Comparison of ENCODE assay signal across 8 cellular contexts in the genomic region with DNA sequence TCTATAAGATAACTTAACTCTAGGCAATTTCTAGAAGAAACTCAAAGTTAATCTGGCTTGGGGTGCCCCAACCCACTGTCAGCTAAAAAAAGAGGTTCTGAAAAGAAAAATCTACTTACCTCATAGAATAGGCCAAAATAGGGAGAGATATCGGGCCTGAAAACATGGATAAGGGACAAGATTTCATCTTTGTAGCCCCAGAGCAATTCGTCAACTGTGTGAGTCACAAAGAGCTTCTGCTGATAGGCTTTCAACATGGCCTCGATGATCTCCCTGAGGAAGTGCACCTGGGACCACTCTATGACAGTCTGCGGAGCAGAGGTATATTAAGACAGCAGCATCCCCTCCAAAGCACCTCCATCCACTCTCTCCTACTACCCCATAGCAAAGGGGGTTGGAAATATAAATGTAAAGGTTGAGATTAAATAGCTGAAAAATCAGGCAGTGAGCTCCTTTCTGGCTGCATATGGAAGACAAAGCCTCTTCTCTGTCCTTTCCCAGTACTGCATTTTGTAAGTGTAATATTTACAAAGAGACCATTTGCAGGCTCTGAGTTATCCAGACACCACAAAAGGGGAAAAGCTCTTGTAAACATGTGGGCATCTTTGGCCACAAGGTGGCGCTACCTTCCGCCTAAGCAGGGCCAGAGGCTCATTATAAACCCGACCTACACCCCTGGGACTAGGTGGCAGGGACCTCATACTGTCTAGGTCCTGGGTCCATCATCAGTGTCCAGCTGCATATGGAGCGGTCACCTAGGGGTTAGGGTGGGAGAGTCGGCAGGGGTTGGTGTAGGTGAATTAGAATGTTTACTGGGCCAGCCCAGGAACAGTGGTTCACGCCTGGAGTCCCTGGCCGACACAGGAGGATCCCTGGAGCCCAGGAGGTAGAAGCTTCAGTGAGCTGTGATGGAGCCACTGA. TPM values are rescaled to one million over a fixed set of nuclear protein-coding genes. Genes with fewer than 3 reads are reported as not detected.
DNase-seq lines count a peak whose midpoint lies in the region; ATAC-seq, FAIRE-seq and TF ChIP-seq lines count a peak whose summit lies in the region.

No MANE protein-coding gene starts in this region.

- intact Hi-C loops in mammary epithelial cell (cut with micrococcal nuclease), result loop anchor here (1.0 to 2.0 kb wide), 6 partner anchors 33 to 326 kb away; partner anchors contain the start of genes SCARB2 and STBD1

- DNase-seq in ACHN, result peak; percentile 72
- DNase-seq in NCI-H2196 treated with DMSO at 0.1 percent for 48 hours (lab: John Stamatoyannopoulos, UW; ENCODE audit: unreplicated experiment), result peak; percentile 38
- peak; percentile 87 for DNase-seq in WERI-Rb-1
- peak; percentile 62 for DNase-seq in mammary epithelial cell
- DNase-seq in keratinocyte (ENCODE audit: low read depth, low spot score), result peak; percentile 36
- DNase-seq in stimulated activated CD4-positive, alpha-beta T cell treated with anti-CD3 and anti-CD28 coated beads, Interleukin-1b, Interleukin-23, amount 100 ng/mL, for 24 hours (ENCODE audit: low read depth in 4 of 4, low spot score in 1 of 4), result peak; percentile 72 to 79 (median 76)

- no peaks in the 10 kb centered on the region for H4K20me1 ChIP-seq in mammary epithelial cell (ENCODE audit: insufficient read depth, low read length)
- H4K20me1 ChIP-seq in keratinocyte (ENCODE audit: control insufficient read depth, extremely low read depth, insufficient read depth, low read length), result no peaks in the 10 kb centered on the region

- H3K36me3 ChIP-seq in WERI-Rb-1 (peaks cover 88% of the 10 kb centered on the region), mammary epithelial cell (ENCODE audit: insufficient read depth, low read length) (peaks cover 6% of the 10 kb centered on the region), keratinocyte (ENCODE audit: control insufficient read depth in 2 of 2, extremely low read depth in 1 of 2, insufficient read depth in 2 of 2, low read length in 2 of 2) (peaks cover 2 to 4% of the 10 kb centered on the region in 2 experiments)

- WGBS in mammary epithelial cell (ENCODE audit: low coverage, missing lambda C conversion rate), result 47% methylated on average over 11 of the region's 11 CpGs

- H3K4me2 ChIP-seq in mammary epithelial cell (ENCODE audit: insufficient read depth, low read depth, low read length) (no peak overlapping the region), keratinocyte (ENCODE audit: control insufficient read depth, extremely low read depth, insufficient read depth, low read depth, low read length) (no peak overlapping the region)

- H3K27ac ChIP-seq in WERI-Rb-1 (peak overlapping the region; percentile 18; the same call in 1 of the 2 replicates), mammary epithelial cell (ENCODE audit: insufficient read depth, low read depth, low read length) (no peak overlapping the region), keratinocyte (ENCODE audit: control insufficient read depth, insufficient read depth, low read length) (no peak overlapping the region)

- H3K9ac ChIP-seq in mammary epithelial cell (ENCODE audit: insufficient read depth, low read length) (no peak overlapping the region), keratinocyte (ENCODE audit: control insufficient read depth, extremely low read depth, insufficient read depth, low read length) (no peak overlapping the region)

- H3K79me2 ChIP-seq in mammary epithelial cell (ENCODE audit: insufficient read depth, low read length) (no peaks in the 10 kb centered on the region), keratinocyte (ENCODE audit: control insufficient read depth, insufficient read depth, low read length) (no peaks in the 10 kb centered on the region)

- TF ChIP-seq CTCF in WERI-Rb-1 (IDR thresholded peaks at IDR 0.05; ENCODE audit: low read depth, low read length), result peak; percentile 84
- TF ChIP-seq CTCF in mammary epithelial cell (conservative IDR thresholded peaks at IDR 0.05 in 1 of 2, IDR thresholded peaks at IDR 0.05 in 1 of 2; ENCODE audit: extremely low read depth in 1 of 2, insufficient read depth in 1 of 2, low read depth in 1 of 2, low read length in 2 of 2), result peak; percentile 84 to 96
- peak; percentile 85 to 89 (median 87) for TF ChIP-seq CTCF in keratinocyte (optimal IDR thresholded peaks at IDR 0.05 in 1 of 3, IDR thresholded peaks at IDR 0.05 in 1 of 3, conservative IDR thresholded peaks at IDR 0.05 in 1 of 3; ENCODE audit: extremely low read depth in 1 of 3, insufficient read depth in 2 of 3, low read length in 3 of 3)

- H3K9me1 ChIP-seq in keratinocyte (ENCODE audit: control insufficient read depth, extremely low read depth, insufficient read depth, low read length), result no peaks in the 10 kb centered on the region

- in situ Hi-C loops in ACHN (cut with HindIII; ENCODE audit: low pct_ligation_motif_present, low pct_unique_long_range_greater_than_20kb, low sequenced_read_pairs), result no loop called here
- in situ Hi-C loops in mammary epithelial cell (cut with MboI; ENCODE audit: low sequenced_read_pairs in 2 of 2), result loop anchor here in 1 of 2 donors (25.0 kb wide), 1 partner anchor 133 kb away; the partner anchor contains the start of gene STBD1

- H2AFZ ChIP-seq in mammary epithelial cell (ENCODE audit: low read depth, low read length), result no peak overlapping the region
- no peak overlapping the region for H2AFZ ChIP-seq in keratinocyte (ENCODE audit: control insufficient read depth, low read length)

- H3K4me1 ChIP-seq in mammary epithelial cell (ENCODE audit: insufficient read depth, low read length) (no peaks in the 10 kb centered on the region), keratinocyte (ENCODE audit: control insufficient read depth, extremely low read depth, insufficient read depth, low read length) (peaks cover 3% of the 10 kb centered on the region)

- H3K9me3 ChIP-seq in WERI-Rb-1 (ENCODE audit: severe bottlenecking) (no peaks in the 10 kb centered on the region), mammary epithelial cell (replicated peaks; ENCODE audit: insufficient read depth, low read length) (no peaks in the 10 kb centered on the region), keratinocyte (ENCODE audit: control insufficient read depth, low read depth, low read length) (no peaks in the 10 kb centered on the region)

- no TSS peak for BruUV-seq in mammary epithelial cell (replicated peaks; lab: Mats Ljungman, UMichigan)

- ATAC-seq in GM18520 (IDR thresholded peaks at IDR 0.05; ENCODE audit: unreplicated experiment) (peak; percentile 41), HG03108 (IDR thresholded peaks at IDR 0.05; ENCODE audit: unreplicated experiment) (peak; percentile 87)

- CTCF ChIA-PET in mammary epithelial cell (lab: Charles Lee; ENCODE audit: low non-redundant PET), result interaction anchor here (0.6 to 0.8 kb wide), 3 partner anchors 127 to 198 kb away, joined by 3 to 6 read pairs (median 5); no protein-coding TSS in a partner anchor

- H3K27me3 ChIP-seq in WERI-Rb-1 (ENCODE audit: insufficient read depth, low read depth, severe bottlenecking) (no peaks in the 10 kb centered on the region), mammary epithelial cell (ENCODE audit: insufficient read depth, low read length) (no peaks in the 10 kb centered on the region), keratinocyte (ENCODE audit: control insufficient read depth, extremely low read depth, insufficient read depth, low read length) (no peaks in the 10 kb centered on the region)

- no peak overlapping the region for H3K4me3 ChIP-seq in WERI-Rb-1 (ENCODE audit: low read depth, low read length)
- no peak overlapping the region for H3K4me3 ChIP-seq in mammary epithelial cell (replicated peaks in 1 of 3; ENCODE audit: insufficient read depth in 1 of 3, low read depth in 2 of 3, low read length in 3 of 3)
- no peak overlapping the region for H3K4me3 ChIP-seq in keratinocyte (ENCODE audit: control insufficient read depth in 2 of 3, extremely low read depth in 1 of 3, insufficient read depth in 2 of 3, low read depth in 1 of 3, low read length in 3 of 3)

- dilution Hi-C loops in mammary epithelial cell (cut with HindIII; ENCODE audit: low sequenced_read_pairs) (no loop called here), keratinocyte (cut with MboI; ENCODE audit: extremely low pct_ligation_motif_present, low sequenced_read_pairs) (loop anchor here (25.0 kb wide), 1 partner anchor 333 kb away; no protein-coding TSS in a partner anchor)

- FAIRE-seq in keratinocyte (lab: Jason Lieb, UNC), result peak; percentile 75

RNA-seq across cellular contexts. Expression of gene NUP54, which starts 31.5 kb away (rescaled TPM):
- total RNA-seq in mammary epithelial cell, result 10 to 100 TPM; 45.3 to 48.6 TPM
- polyA plus RNA-seq in mammary epithelial cell (29.6 TPM), keratinocyte (28.1 to 59.2 TPM (median 33.8 TPM) in 3 replicates)
- polyA minus RNA-seq in mammary epithelial cell (47.1 TPM), keratinocyte (16.9 to 82.4 TPM (median 52.2 TPM) in 3 replicates)
- 33.2 TPM for polyA plus RNA-seq in keratinocyte (2011; ENCODE audit: low read depth)
- polyA plus RNA-seq in keratinocyte (2011; cell fraction: cytosol; rRNA removed), result 13.8 and 31.2 TPM in 2 replicates
- polyA plus RNA-seq in keratinocyte (2011; cell fraction: nucleus; rRNA removed), result 25.4 and 35.0 TPM in 2 replicates
- 23.8 and 25.5 TPM in 2 replicates for polyA plus RNA-seq in keratinocyte (2012; ENCODE audit: low replicate concordance)
- polyA minus RNA-seq in keratinocyte (2011; cell fraction: cytosol; rRNA and poly(A)+ RNA removed), result 28.6 TPM
- 14.5 and 30.8 TPM in 2 replicates for polyA minus RNA-seq in keratinocyte (2011; cell fraction: nucleus; rRNA and poly(A)+ RNA removed)

RNA-seq across cellular contexts. Expression of gene SCARB2, which starts 34.0 kb away (rescaled TPM):
- total RNA-seq in mammary epithelial cell, result 100 to 1,000 TPM in 1 of 2 donors, 10 to 100 TPM in 1; 75.6 to 103 TPM
- polyA plus RNA-seq in mammary epithelial cell, result 41.9 TPM
- polyA minus RNA-seq in mammary epithelial cell, result 131 TPM
- polyA plus RNA-seq in keratinocyte, result 47.4 to 78.8 TPM (median 72.2 TPM) in 3 replicates
- 51.2 TPM for polyA plus RNA-seq in keratinocyte (2011; ENCODE audit: low read depth)
- polyA plus RNA-seq in keratinocyte (2011; cell fraction: cytosol; rRNA removed), result 31.5 and 56.8 TPM in 2 replicates
- polyA plus RNA-seq in keratinocyte (2011; cell fraction: nucleus; rRNA removed), result 108 and 110 TPM in 2 replicates
- 43.7 and 74.5 TPM in 2 replicates for polyA plus RNA-seq in keratinocyte (2012; ENCODE audit: low replicate concordance)
- polyA minus RNA-seq in keratinocyte, result 36.4 to 124 TPM (median 114 TPM) in 3 replicates
- polyA minus RNA-seq in keratinocyte (2011; cell fraction: cytosol; rRNA and poly(A)+ RNA removed), result 65.6 TPM
- 95.4 and 181 TPM in 2 replicates for polyA minus RNA-seq in keratinocyte (2011; cell fraction: nucleus; rRNA and poly(A)+ RNA removed)

Comparison
In these comparisons a context has a peak if more than half of its experiments do, and no peak if none do; other contexts are left out.
1. DNase-seq: peak in every context shown above with its lines; median percentile 87 in WERI-Rb-1; 76 in stimulated activated CD4-positive, alpha-beta T cell treated with anti-CD3 and anti-CD28 coated beads, Interleukin-1b, Interleukin-23, amount 100 ng/mL, for 24 hours; 72 in ACHN; 62 in mammary epithelial cell; 38 in NCI-H2196 treated with DMSO at 0.1 percent for 48 hours; 36 in keratinocyte.